ENCODE assay signal across 12 cellular contexts in genomic region chr16:17446661-17447060, GRCh38.
"Had no signal": no experiment of that assay in that cellular context is flagged by ENCODE, and none has a peak within 500 bp of the region (broad histone marks: within the 10 kb centered on the region; RNA-seq: fewer than 3 reads in every experiment).

No MANE protein-coding gene starts in this region.

- H3K4me3 ChIP-seq: lower lobe of right lung, transverse colon had no signal

- H3K27ac ChIP-seq: lower lobe of right lung, transverse colon had no signal

- FAIRE-seq: small intestine had no signal

- DNase-seq: activated B cell treated with CpG ODN at 0.5 μM for 24 hours; activated CD4-positive, alpha-beta T cell treated with anti-CD3 and anti-CD28 coated beads, Interleukin-2, amount 10 ng/mL, durations not matched to agents 24 days and 14 days; activated naive CD4-positive, alpha-beta T cell treated with anti-CD3 and anti-CD28 coated beads, Interleukin-2, amount 50 U/mL, for 16 hours; activated T-cell treated with anti-CD3 and anti-CD28 coated beads for 4 hours; lower lobe of right lung; small intestine; transverse colon had no signal

- H3K4me3 Mint-ChIP-seq: activated B cell treated with CpG ODN at 0.5 μM for 24 hours; activated CD4-positive, alpha-beta T cell treated with anti-CD3 and anti-CD28 coated beads, Interleukin-2, amount 10 ng/mL, durations not matched to agents 24 days and 14 days; activated T-helper 17 cell treated with anti-CD3 and anti-CD28 coated beads, Interleukin-2, amount 50 U/mL, for 72 hours; central memory CD8-positive, alpha-beta T cell; mesothelial cell of epicardium; T-helper 1 cell treated with Interleukin-12 subunit alpha and Interleukin-12 subunit beta and Interleukin-4 antibody, amounts not matched to agents 30 μg/mL and 1 μg/mL, for 36 hours had no signal

- H3K27ac Mint-ChIP-seq: activated T-helper 17 cell treated with anti-CD3 and anti-CD28 coated beads, Interleukin-2, amount 50 U/mL, for 72 hours; mesothelial cell of epicardium; T-helper 1 cell treated with Interleukin-12 subunit alpha and Interleukin-12 subunit beta and Interleukin-4 antibody, amounts not matched to agents 30 μg/mL and 1 μg/mL, for 36 hours had no signal

- H3K36me3 ChIP-seq: lower lobe of right lung, neutrophil, transverse colon had no signal

- H3K9me3 ChIP-seq: lower lobe of right lung, neutrophil, transverse colon had no signal

- H3K27me3 Mint-ChIP-seq: activated B cell treated with CpG ODN at 0.5 μM for 24 hours; activated CD4-positive, alpha-beta T cell treated with anti-CD3 and anti-CD28 coated beads, Interleukin-2, amount 10 ng/mL, durations not matched to agents 24 days and 14 days; activated T-helper 17 cell treated with anti-CD3 and anti-CD28 coated beads, Interleukin-2, amount 50 U/mL, for 72 hours; central memory CD8-positive, alpha-beta T cell had no signal

- H3K9me3 Mint-ChIP-seq: activated B cell treated with CpG ODN at 0.5 μM for 24 hours; activated CD4-positive, alpha-beta T cell treated with anti-CD3 and anti-CD28 coated beads, Interleukin-2, amount 10 ng/mL, durations not matched to agents 24 days and 14 days; activated T-helper 17 cell treated with anti-CD3 and anti-CD28 coated beads, Interleukin-2, amount 50 U/mL, for 72 hours; central memory CD8-positive, alpha-beta T cell; mesothelial cell of epicardium; T-helper 1 cell treated with Interleukin-12 subunit alpha and Interleukin-12 subunit beta and Interleukin-4 antibody, amounts not matched to agents 30 μg/mL and 1 μg/mL, for 36 hours had no signal

- H3K27me3 ChIP-seq: neutrophil, transverse colon had no signal

- ATAC-seq: activated T-helper 17 cell treated with anti-CD3 and anti-CD28 coated beads, Interleukin-2, amount 50 U/mL, for 72 hours had no signal
